Comparison of ENCODE assay signal across 8 cellular contexts in the genomic region with DNA sequence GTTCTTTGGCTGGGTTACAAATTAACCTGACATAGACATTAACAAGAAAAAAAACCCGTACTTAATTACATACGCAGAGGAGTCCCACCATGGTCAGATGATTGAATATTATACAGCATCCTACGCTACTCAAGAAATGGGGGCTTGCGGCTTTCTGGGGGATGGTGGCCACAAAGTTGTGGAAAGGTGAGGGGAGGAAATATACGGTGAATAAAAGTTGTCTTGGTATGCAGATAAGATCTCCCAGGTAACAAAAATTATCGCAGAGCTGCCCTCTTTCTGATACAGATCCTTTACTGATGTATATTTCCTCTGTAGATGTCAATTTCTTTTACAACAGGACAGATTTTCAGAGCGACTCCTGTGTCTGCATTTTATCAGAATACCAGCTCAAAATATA. TPM values are rescaled to one million over a fixed set of nuclear protein-coding genes. Genes with fewer than 3 reads are reported as not detected.
DNase-seq lines count a peak whose midpoint lies in the region; ATAC-seq and TF ChIP-seq lines count a peak whose summit lies in the region.

No MANE protein-coding gene starts in this region.

- H3K27ac Mint-ChIP-seq in T-cell = peak overlapping the region; percentile 94 to 99

- H3F3A ChIP-seq in GM23248 (ENCODE audit: insufficient read depth) = peaks cover 12% of the 10 kb centered on the region; the same call in 1 of the 2 replicates

- H3K79me2 ChIP-seq in GM23248 (ENCODE audit: insufficient read depth) = peaks cover 93% of the 10 kb centered on the region

- H3K27me3 ChIP-seq in GM23248 (replicated peaks; ENCODE audit: insufficient read depth) = no peaks in the 10 kb centered on the region

- WGBS in GM23248 (ENCODE audit: low coverage in 1 of 2, low lambda C conversion rate in 2 of 2, missing lambda C conversion rate in 2 of 2), 2 experiments = 14 to 16% methylated on average over 7 of the region's 7 CpGs

- H3K4me2 ChIP-seq in GM23248 (ENCODE audit: unreplicated experiment) = peak overlapping the region; percentile 91

- DNase-seq in GM23248 (peak; percentile 10), T-cell (no peak), fibroblast of mammary gland (ENCODE audit: low read depth) (no peak), retina (peak; percentile 13), amniotic stem cell (lab: John Stamatoyannopoulos, UW) (no peak), midbrain (lab: John Stamatoyannopoulos, UW) (no peak)
- no peak for DNase-seq in stimulated activated naive CD4-positive, alpha-beta T cell treated with Interleukin-2 at 50 U/mL for 16 hours (lab: John Stamatoyannopoulos, UW)

- H3K9me3 ChIP-seq in GM23248 (ENCODE audit: low read depth) = no peaks in the 10 kb centered on the region

- peak overlapping the region; percentile 98 for H3K9ac ChIP-seq in GM23248

- H3K27me3 Mint-ChIP-seq in T-cell = no peaks in the 10 kb centered on the region

- peaks cover 61 to 72% (median 66%) of the 10 kb centered on the region in 3 donors for H3K4me1 Mint-ChIP-seq in T-cell

- in situ Hi-C loops in GM23248 (cut with MboI) = loop anchor here (25.0 kb wide), 1 partner anchor 247 kb away; no protein-coding TSS in a partner anchor

- no peaks in the 10 kb centered on the region for H3K9me3 Mint-ChIP-seq in T-cell

- peaks cover 10% of the 10 kb centered on the region for H3K36me3 Mint-ChIP-seq in T-cell

- H4K20me1 ChIP-seq in GM23248 (ENCODE audit: insufficient read depth) = peaks cover 11% of the 10 kb centered on the region; the same call in 1 of the 2 replicates

- TF ChIP-seq CTCF in fibroblast of mammary gland (conservative IDR thresholded peaks at IDR 0.05; ENCODE audit: control insufficient read depth, insufficient read depth, low read depth, low read length) = no peak

- POLR2A ChIA-PET in T-cell (lab: Charles Lee) = interaction anchor here in 1 of 2 donors (1.0 kb wide), 1 partner anchor 195 kb away, joined by 3 read pairs; the partner anchor contains the start of gene MED28

- H3K4me3 ChIP-seq in GM23248 (peak overlapping the region; percentile 97), fibroblast of mammary gland (ENCODE audit: control insufficient read depth, low read depth, low read length) (peak overlapping the region; percentile 91)

- ATAC-seq in T-cell (replicated peaks in 1 of 4) (no peak), HG02588 (IDR thresholded peaks at IDR 0.05; ENCODE audit: unreplicated experiment) (no peak)

- no peaks in the 10 kb centered on the region for H3K9me2 ChIP-seq in GM23248 (ENCODE audit: insufficient read depth)

- peaks cover 61% of the 10 kb centered on the region for H3K4me1 ChIP-seq in GM23248 (ENCODE audit: insufficient read depth)

- peaks cover 4% of the 10 kb centered on the region; the same call in 1 of the 2 replicates for H3K36me3 ChIP-seq in GM23248 (ENCODE audit: low read depth)

- peak overlapping the region; percentile 92 for H2AFZ ChIP-seq in GM23248

- H3K4me3 Mint-ChIP-seq in T-cell = peak overlapping the region; percentile 95 to 100 (median 95)

- CTCF ChIA-PET in T-cell (lab: Charles Lee) = interaction anchor here (0.5 to 3.7 kb wide), 7 partner anchors 196 to 783 kb away, joined by 3 to 26 read pairs (median 4); no protein-coding TSS in a partner anchor

- H3K27ac ChIP-seq in GM23248 = peak overlapping the region; percentile 95

RNA-seq across cellular contexts. Expression of gene DCAF16, which starts 0.9 kb away (rescaled TPM):
- total RNA-seq in GM23248 (2014; rRNA removed; shearing (Covaris generic)) = 22.1 and 24.4 TPM in 2 replicates
- 11.2 and 11.8 TPM in 2 replicates for polyA plus RNA-seq in GM23248 (2016; fragmentation: Nextera tagmentation; extraction: Ambion mirVana)
- total RNA-seq in T-cell = 10 to 100 TPM; 62.6 to 77.6 (median 73.2) TPM

RNA-seq across cellular contexts. Expression of gene NCAPG, which starts 1.1 kb away (rescaled TPM):
- total RNA-seq in GM23248 (2014; rRNA removed; shearing (Covaris generic)) = 15.6 and 18.5 TPM in 2 replicates
- 13.1 and 14.0 TPM in 2 replicates for polyA plus RNA-seq in GM23248 (2016; fragmentation: Nextera tagmentation; extraction: Ambion mirVana)
- 1 to 10 TPM in 4 of 5 donors, under 1 TPM in 1; 0.73 to 1.8 (median 1.5) TPM for total RNA-seq in T-cell

RNA-seq across cellular contexts. Expression of gene FAM184B, which starts 28.2 kb away (rescaled TPM):
- not detected in 2 replicates for total RNA-seq in GM23248 (2014; rRNA removed; shearing (Covaris generic))
- polyA plus RNA-seq in GM23248 (2016; fragmentation: Nextera tagmentation; extraction: Ambion mirVana) = 0.04 and 0.06 TPM in 2 replicates
- under 1 TPM in 3 of 5 donors, not detected in 2; 0.03 to 0.09 (median 0.06) TPM for total RNA-seq in T-cell

Comparison
In these comparisons a context has a peak if more than half of its experiments do, and no peak if none do; other contexts are left out.
1. DNase-seq: peak in GM23248 (single experiment) and retina (single experiment); none in T-cell (0 of 34), fibroblast of mammary gland (single experiment), stimulated activated naive CD4-positive, alpha-beta T cell treated with Interleukin-2 at 50 U/mL for 16 hours (single experiment), amniotic stem cell (single experiment) and midbrain (single experiment).